ENCODE assay signal across 1 cellular context in the genomic region with DNA sequence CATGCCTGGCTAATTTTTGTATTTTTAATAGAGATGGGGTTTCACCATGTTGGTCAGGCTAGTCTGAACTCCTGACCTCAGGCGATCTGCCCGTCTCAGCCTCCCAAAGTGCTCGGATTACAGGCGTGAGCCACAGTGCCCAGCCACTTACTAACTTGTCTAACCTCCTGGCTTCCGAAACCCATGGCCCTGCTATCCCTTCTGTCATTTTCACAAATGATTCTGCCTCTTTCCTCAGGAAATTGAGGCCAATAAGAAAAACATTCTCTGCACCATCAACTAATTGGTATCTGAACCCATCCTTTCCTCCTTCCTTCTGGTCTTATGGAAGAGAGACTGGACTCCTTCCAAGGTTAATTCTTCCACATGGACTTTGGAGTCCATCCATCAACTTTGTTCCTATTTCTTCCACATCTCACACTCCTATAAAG.
TF ChIP-seq lines count a peak whose summit lies in the region.

No MANE protein-coding gene starts in this region.

TF ChIP-seq in IMR-90, 13 proteins besides CTCF, POLR2A, EP300 and RAD21:
- TF ChIP-seq MXI1 (IDR thresholded peaks at IDR 0.05; ENCODE audit: borderline replicate concordance, low read depth, low read length): no peak
- no peak for TF ChIP-seq SMC3 (IDR thresholded peaks at IDR 0.05; ENCODE audit: low read depth, low read length)
- no peak for TF ChIP-seq USF2 (IDR thresholded peaks at IDR 0.05; ENCODE audit: low read depth, low read length)
- no peak for TF ChIP-seq FOS (IDR thresholded peaks at IDR 0.05; ENCODE audit: low read depth, low read length)
- TF ChIP-seq MAFK (IDR thresholded peaks at IDR 0.05; ENCODE audit: low read depth, low read length): no peak
- TF ChIP-seq RFX5 (IDR thresholded peaks at IDR 0.05; ENCODE audit: low read depth, low read length): no peak
- no peak for TF ChIP-seq MAZ (IDR thresholded peaks at IDR 0.05; ENCODE audit: borderline replicate concordance, low read depth, low read length)
- no peak for TF ChIP-seq BHLHE40 (IDR thresholded peaks at IDR 0.05; ENCODE audit: low read depth, low read length)
- no peak for TF ChIP-seq ELK1 (IDR thresholded peaks at IDR 0.05; ENCODE audit: borderline replicate concordance, low read depth, low read length)
- TF ChIP-seq RCOR1 (IDR thresholded peaks at IDR 0.05; ENCODE audit: insufficient replicate concordance, low read length): no peak
- no peak for TF ChIP-seq CEBPB (IDR thresholded peaks at IDR 0.05; ENCODE audit: low read depth, low read length)
